In genomic region chr20:51335329-51335841, GRCh38 we compare ENCODE assay signal across 12 cellular contexts.
DNase-seq lines count a peak whose midpoint lies in the region; ATAC-seq, FAIRE-seq and TF ChIP-seq lines count a peak whose summit lies in the region.
"Had no signal": no experiment of that assay in that cellular context is flagged by ENCODE, and none has a peak within 500 bp of the region (broad histone marks: within the 10 kb centered on the region; RNA-seq: fewer than 3 reads in every experiment).

No MANE protein-coding gene starts in this region.

- H3K27me3 Mint-ChIP-seq in activated CD8-positive, alpha-beta T cell treated with anti-CD3 and anti-CD28 coated beads for 36 hours, result no peaks in the 10 kb centered on the region
- H3K27me3 Mint-ChIP-seq in activated CD8-positive, alpha-beta T cell treated with anti-CD3 and anti-CD28 coated beads, Interleukin-2, amount 10 ng/mL, durations not matched to agents 7 days and 5 days (ENCODE audit: low read depth), result peaks cover 5% of the 10 kb centered on the region

- peak; percentile 85 for ATAC-seq in activated CD8-positive, alpha-beta T cell treated with anti-CD3 and anti-CD28 coated beads for 36 hours
- no peak for ATAC-seq in activated CD8-positive, alpha-beta T cell treated with anti-CD3 and anti-CD28 coated beads, Interleukin-2, amount 10 ng/mL, durations not matched to agents 7 days and 5 days
- no peak for ATAC-seq in HG02798 (IDR thresholded peaks at IDR 0.05; ENCODE audit: poor library complexity, unreplicated experiment)
- ATAC-seq: T-helper 17 cell had no signal

- H3K9me3 Mint-ChIP-seq in activated CD8-positive, alpha-beta T cell treated with anti-CD3 and anti-CD28 coated beads for 36 hours, result no peaks in the 10 kb centered on the region
- H3K9me3 Mint-ChIP-seq in activated CD8-positive, alpha-beta T cell treated with anti-CD3 and anti-CD28 coated beads, Interleukin-2, amount 10 ng/mL, durations not matched to agents 7 days and 5 days (ENCODE audit: insufficient read depth), result no peaks in the 10 kb centered on the region
- H3K9me3 Mint-ChIP-seq: nephron progenitor cell had no signal

- DNase-seq in activated CD8-positive, alpha-beta T cell treated with anti-CD3 and anti-CD28 coated beads for 36 hours, result peak; percentile 53
- DNase-seq in activated CD8-positive, alpha-beta T cell treated with anti-CD3 and anti-CD28 coated beads, Interleukin-2, amount 10 ng/mL, durations not matched to agents 7 days and 5 days, result no peak
- DNase-seq in HTR-8/SVneo (ENCODE audit: insufficient read length, low spot score), result peak; percentile 98
- DNase-seq in cardiac fibroblast (ENCODE audit: low read depth in 2 of 2), result peak; percentile 90 to 99
- DNase-seq in stimulated activated CD4-positive, alpha-beta T cell treated with anti-CD3 and anti-CD28 coated beads, Interleukin-4, amount 100 ng/mL, for 24 hours, result peak; percentile 33
- no peak for DNase-seq in activated effector memory CD4-positive, alpha-beta T cell treated with Interleukin-2 at 50 U/mL for 16 hours
- no peak for DNase-seq in superior temporal gyrus (ENCODE audit: extremely low spot score)
- DNase-seq: nephron progenitor cell, T-helper 17 cell had no signal

- no peaks in the 10 kb centered on the region for H3K36me3 Mint-ChIP-seq in activated CD8-positive, alpha-beta T cell treated with anti-CD3 and anti-CD28 coated beads for 36 hours (ENCODE audit: low read depth)
- H3K36me3 Mint-ChIP-seq in activated CD8-positive, alpha-beta T cell treated with anti-CD3 and anti-CD28 coated beads, Interleukin-2, amount 10 ng/mL, durations not matched to agents 7 days and 5 days (ENCODE audit: low read depth), result no peaks in the 10 kb centered on the region

- peak; percentile 99 for FAIRE-seq in HTR-8/SVneo (lab: Jason Lieb, UNC)

- no peak overlapping the region for H3K4me3 Mint-ChIP-seq in activated CD8-positive, alpha-beta T cell treated with anti-CD3 and anti-CD28 coated beads for 36 hours
- H3K4me3 Mint-ChIP-seq in activated CD8-positive, alpha-beta T cell treated with anti-CD3 and anti-CD28 coated beads, Interleukin-2, amount 10 ng/mL, durations not matched to agents 7 days and 5 days, result no peak overlapping the region
- H3K4me3 Mint-ChIP-seq: nephron progenitor cell, T-helper 17 cell had no signal

- POLR2A ChIA-PET in activated CD8-positive, alpha-beta T cell treated with anti-CD3 and anti-CD28 coated beads for 36 hours (lab: Charles Lee), result interaction anchor here (0.6 kb wide), 1 partner anchor 11 kb away, joined by 3 read pairs; no protein-coding TSS in a partner anchor
- POLR2A ChIA-PET in activated CD8-positive, alpha-beta T cell treated with anti-CD3 and anti-CD28 coated beads, Interleukin-2, amount 10 ng/mL, durations not matched to agents 7 days and 5 days (lab: Charles Lee), result no interaction called here

- TF ChIP-seq CTCF in activated CD8-positive, alpha-beta T cell treated with anti-CD3 and anti-CD28 coated beads for 36 hours (IDR thresholded peaks at IDR 0.05), result no peak
- TF ChIP-seq CTCF in cardiac fibroblast (IDR thresholded peaks at IDR 0.05; ENCODE audit: low read depth, low read length), result no peak

- no peak overlapping the region for H3K4me3 ChIP-seq in cardiac fibroblast (replicated peaks in 1 of 2; ENCODE audit: low read depth in 2 of 2, low read length in 2 of 2)
- H3K4me3 ChIP-seq: BLaER1 treated with 17β-estradiol and CSF1 and Interleukin-3, amounts not matched to agents 10 nM and 100 nM; thoracic aorta had no signal

- CTCF ChIA-PET in activated CD8-positive, alpha-beta T cell treated with anti-CD3 and anti-CD28 coated beads for 36 hours (lab: Charles Lee), result no interaction called here
- CTCF ChIA-PET in activated CD8-positive, alpha-beta T cell treated with anti-CD3 and anti-CD28 coated beads, Interleukin-2, amount 10 ng/mL, durations not matched to agents 7 days and 5 days (lab: Charles Lee), result no interaction called here

- H3K27ac Mint-ChIP-seq in activated CD8-positive, alpha-beta T cell treated with anti-CD3 and anti-CD28 coated beads for 36 hours, result no peak overlapping the region
- no peak overlapping the region for H3K27ac Mint-ChIP-seq in activated CD8-positive, alpha-beta T cell treated with anti-CD3 and anti-CD28 coated beads, Interleukin-2, amount 10 ng/mL, durations not matched to agents 7 days and 5 days
- H3K27ac Mint-ChIP-seq: nephron progenitor cell, T-helper 17 cell had no signal

- peaks cover 9% of the 10 kb centered on the region for H3K4me1 Mint-ChIP-seq in activated CD8-positive, alpha-beta T cell treated with anti-CD3 and anti-CD28 coated beads for 36 hours (ENCODE audit: low read depth)
- H3K4me1 Mint-ChIP-seq in activated CD8-positive, alpha-beta T cell treated with anti-CD3 and anti-CD28 coated beads, Interleukin-2, amount 10 ng/mL, durations not matched to agents 7 days and 5 days (ENCODE audit: low read depth), result peaks cover 3% of the 10 kb centered on the region

- intact Hi-C loops in activated CD8-positive, alpha-beta T cell treated with anti-CD3 and anti-CD28 coated beads for 36 hours (cut with micrococcal nuclease), result no loop called here

Comparison
In these comparisons a context has a peak if more than half of its experiments do, and no peak if none do; other contexts are left out.
1. DNase-seq: peak in activated CD8-positive, alpha-beta T cell treated with anti-CD3 and anti-CD28 coated beads for 36 hours (single experiment), HTR-8/SVneo (single experiment), cardiac fibroblast (2 of 2) and stimulated activated CD4-positive, alpha-beta T cell treated with anti-CD3 and anti-CD28 coated beads, Interleukin-4, amount 100 ng/mL, for 24 hours (single experiment); none in activated CD8-positive, alpha-beta T cell treated with anti-CD3 and anti-CD28 coated beads, Interleukin-2, amount 10 ng/mL, durations not matched to agents 7 days and 5 days (single experiment), activated effector memory CD4-positive, alpha-beta T cell treated with Interleukin-2 at 50 U/mL for 16 hours (single experiment) and superior temporal gyrus (single experiment).